9 cellular contexts compared by ENCODE assay signal in the genomic region with DNA sequence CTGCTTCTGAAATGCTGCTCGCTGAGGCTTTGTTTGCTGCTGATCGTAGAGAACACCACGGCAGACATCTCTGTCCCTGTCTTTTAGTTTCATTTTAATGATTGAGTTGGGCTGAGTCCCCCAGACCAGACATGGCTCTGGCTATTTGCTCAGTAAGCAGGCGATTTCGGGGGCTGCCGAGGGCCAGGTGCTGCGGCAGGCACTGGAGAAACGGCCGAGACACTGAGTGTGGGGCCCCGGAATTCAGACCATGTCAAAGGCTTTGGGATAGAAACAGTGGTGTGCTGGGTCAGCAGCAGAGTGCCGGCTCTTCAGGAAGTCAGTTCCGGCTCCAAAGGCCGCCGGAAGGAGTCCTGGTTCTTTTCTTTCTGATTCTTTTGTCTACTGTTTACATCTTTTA. TPM values are rescaled to one million over a fixed set of nuclear protein-coding genes. Genes with fewer than 3 reads are reported as not detected.
DNase-seq lines count a peak whose midpoint lies in the region; ATAC-seq, FAIRE-seq and TF ChIP-seq lines count a peak whose summit lies in the region.
"Had no signal": no experiment of that assay in that cellular context is flagged by ENCODE, and none has a peak within 500 bp of the region (broad histone marks: within the 10 kb centered on the region; RNA-seq: fewer than 3 reads in every experiment).

No MANE protein-coding gene starts in this region.

- ATAC-seq in HG03378 (IDR thresholded peaks at IDR 0.05; ENCODE audit: unreplicated experiment) (no peak), GM21390 (IDR thresholded peaks at IDR 0.05; ENCODE audit: unreplicated experiment) (no peak), HG02798 (IDR thresholded peaks at IDR 0.05; ENCODE audit: poor library complexity, unreplicated experiment) (no peak)

- intact Hi-C loops in endothelial cell of umbilical vein (cut with micrococcal nuclease) (no loop called here), ovary (cut with DNase I) (no loop called here)

- H4K20me1 ChIP-seq in endothelial cell of umbilical vein (replicated peaks; ENCODE audit: control insufficient read depth, extremely low read depth, insufficient read depth, low read length): no peaks in the 10 kb centered on the region

- CTCF ChIA-PET in endothelial cell of umbilical vein (lab: Charles Lee): interaction anchor here (1.2 kb wide), 1 partner anchor 13 kb away, joined by 3 read pairs; no protein-coding TSS in a partner anchor

- dilution Hi-C loops in endothelial cell of umbilical vein (cut with MboI; ENCODE audit: extremely low pct_ligation_motif_present, low sequenced_read_pairs): no loop called here

- TF ChIP-seq EP300 in ovary (IDR thresholded peaks at IDR 0.05): no peak

- FAIRE-seq in endothelial cell of umbilical vein (lab: Jason Lieb, UNC): peak; percentile 80
- FAIRE-seq: endometrium had no signal

- H3K9me1 ChIP-seq in endothelial cell of umbilical vein (replicated peaks; ENCODE audit: control insufficient read depth, extremely low read depth, insufficient read depth, low read length): no peaks in the 10 kb centered on the region

- BruUV-seq in endothelial cell of umbilical vein (replicated peaks; lab: Mats Ljungman, UMichigan): no TSS peak

- no peak for TF ChIP-seq CTCF in endothelial cell of umbilical vein (IDR thresholded peaks at IDR 0.05; ENCODE audit: extremely low read depth in 1 of 2, insufficient read depth in 1 of 2, low read depth in 1 of 2, low read length in 2 of 2)
- TF ChIP-seq CTCF in ovary (IDR thresholded peaks at IDR 0.05): no peak

- peak overlapping the region; percentile 36 to 45 (median 41) for H3K4me3 ChIP-seq in endothelial cell of umbilical vein (replicated peaks in 1 of 3; ENCODE audit: insufficient read depth in 1 of 3, low read depth in 1 of 3, low read length in 3 of 3)
- H3K4me3 ChIP-seq in ovary: peak overlapping the region; percentile 11

- no peaks in the 10 kb centered on the region for H3K79me2 ChIP-seq in endothelial cell of umbilical vein (ENCODE audit: control insufficient read depth, insufficient read depth, low read length)

- H2AFZ ChIP-seq in endothelial cell of umbilical vein (ENCODE audit: low read depth, low read length): peak overlapping the region; percentile 72

- H3K4me2 ChIP-seq in endothelial cell of umbilical vein (ENCODE audit: insufficient read depth, low read length): peak overlapping the region; percentile 62

- no peak for TF ChIP-seq POLR2A in endothelial cell of umbilical vein (IDR thresholded peaks at IDR 0.05; ENCODE audit: low read depth, low read length)
- TF ChIP-seq POLR2A in ovary (IDR thresholded peaks at IDR 0.05): no peak

- POLR2A ChIA-PET in endothelial cell of umbilical vein (lab: Charles Lee): no interaction called here

- peaks cover 19% of the 10 kb centered on the region for H3K4me1 ChIP-seq in endothelial cell of umbilical vein (ENCODE audit: control insufficient read depth, extremely low read depth, insufficient read depth, low read length)
- H3K4me1 ChIP-seq in ovary (ENCODE audit: insufficient read depth): no peaks in the 10 kb centered on the region

- 71 to 80% (median 73%) methylated on average over 14 of the region's 14 CpGs for WGBS in ovary, 3 donors

- no peaks in the 10 kb centered on the region for H3K9me3 ChIP-seq in endothelial cell of umbilical vein (replicated peaks; ENCODE audit: control insufficient read depth, insufficient read depth, low read length)
- no peaks in the 10 kb centered on the region for H3K9me3 ChIP-seq in ovary

- H3K27ac ChIP-seq in endothelial cell of umbilical vein (ENCODE audit: insufficient read depth, low read depth, low read length) (peak overlapping the region; percentile 48), ovary (no peak overlapping the region)

- H3K27me3 ChIP-seq in endothelial cell of umbilical vein (ENCODE audit: control insufficient read depth in 2 of 2, insufficient read depth in 2 of 2, low read length in 2 of 2): no peaks in the 10 kb centered on the region
- H3K27me3 ChIP-seq in ovary: no peaks in the 10 kb centered on the region

- DNase-seq in GF-D8 (lab: John Stamatoyannopoulos, UW) (peak; percentile 36), OCI-M1 (lab: John Stamatoyannopoulos, UW) (peak; percentile 82), endothelial cell of umbilical vein (ENCODE audit: low read depth, low spot score) (peak; percentile 46), ovary (no peak), DMS 273 treated with DMSO at 0.1 percent for 48 hours (lab: John Stamatoyannopoulos, UW) (no peak)

- H3K36me3 ChIP-seq in endothelial cell of umbilical vein (ENCODE audit: control insufficient read depth in 2 of 2, extremely low read depth in 1 of 2, insufficient read depth in 2 of 2, low read length in 2 of 2) (peaks cover 0 to 3% of the 10 kb centered on the region in 2 experiments), ovary (no peaks in the 10 kb centered on the region)

- H3K9ac ChIP-seq in endothelial cell of umbilical vein (replicated peaks; ENCODE audit: extremely low read depth, insufficient read depth, low read length): peak overlapping the region; percentile 49

TF ChIP-seq in endothelial cell of umbilical vein, 7 proteins besides CTCF, POLR2A, EP300 and RAD21:
- no peak for TF ChIP-seq EZH2 (IDR thresholded peaks at IDR 0.05; ENCODE audit: borderline replicate concordance, low read depth, low read length, severe bottlenecking)
- no peak for TF ChIP-seq GATA2 (IDR thresholded peaks at IDR 0.05; ENCODE audit: insufficient read depth, insufficient read length, low read depth, low read length)
- TF ChIP-seq POLR2AphosphoS5 (IDR thresholded peaks at IDR 0.05; ENCODE audit: insufficient read depth, low read depth, low read length): no peak
- TF ChIP-seq FOS (IDR thresholded peaks at IDR 0.05; ENCODE audit: borderline replicate concordance, insufficient read depth, low read length): no peak

RNA-seq across cellular contexts. Expression of a gene that starts 5.0 kb away (rescaled TPM):
- total RNA-seq in endothelial cell of umbilical vein (7.8 and 13.6 TPM in 2 replicates), ovary (10 to 100 TPM in 3 of 7 donors, 1 to 10 TPM in 4; 7.4 to 12.3 (median 9.3) TPM)
- polyA plus RNA-seq in endothelial cell of umbilical vein (7.6 and 8.3 TPM in 2 replicates), ovary (1 to 10 TPM; 7.6 to 9.6 TPM)
- polyA plus RNA-seq in endothelial cell of umbilical vein (2011; cell fraction: cytosol; rRNA removed): 5.3 and 5.8 TPM in 2 replicates
- 34.1 and 43.3 TPM in 2 replicates for polyA plus RNA-seq in endothelial cell of umbilical vein (2011; cell fraction: nucleus; rRNA removed)
- 8.0 and 8.5 TPM in 2 replicates for polyA plus RNA-seq in endothelial cell of umbilical vein (2012)
- polyA minus RNA-seq in endothelial cell of umbilical vein: 6.5 and 7.2 TPM in 2 replicates
- 3.3 TPM for polyA minus RNA-seq in endothelial cell of umbilical vein (2011; cell fraction: cytosol; rRNA and poly(A)+ RNA removed)
- 6.8 and 8.8 TPM in 2 replicates for polyA minus RNA-seq in endothelial cell of umbilical vein (2011; cell fraction: nucleus; rRNA and poly(A)+ RNA removed)

RNA-seq across cellular contexts. Expression of a gene that starts 29.3 kb away (rescaled TPM):
- total RNA-seq in endothelial cell of umbilical vein: 9.5 and 14.1 TPM in 2 replicates
- 4.4 and 5.4 TPM in 2 replicates for polyA plus RNA-seq in endothelial cell of umbilical vein
- polyA plus RNA-seq in endothelial cell of umbilical vein (2011; cell fraction: cytosol; rRNA removed): 7.6 and 7.8 TPM in 2 replicates
- 4.3 and 4.5 TPM in 2 replicates for polyA plus RNA-seq in endothelial cell of umbilical vein (2011; cell fraction: nucleus; rRNA removed)
- polyA plus RNA-seq in endothelial cell of umbilical vein (2012): 9.2 and 17.9 TPM in 2 replicates
- polyA minus RNA-seq in endothelial cell of umbilical vein: 3.7 and 4.2 TPM in 2 replicates
- 21.6 TPM for polyA minus RNA-seq in endothelial cell of umbilical vein (2011; cell fraction: cytosol; rRNA and poly(A)+ RNA removed)
- polyA minus RNA-seq in endothelial cell of umbilical vein (2011; cell fraction: nucleus; rRNA and poly(A)+ RNA removed): 0.67 and 1.1 TPM in 2 replicates
- total RNA-seq in ovary: 10 to 100 TPM in 2 of 7 donors, 1 to 10 TPM in 5; 5.4 to 13.8 (median 9.5) TPM
- 1 to 10 TPM; 2.6 to 8.8 TPM for polyA plus RNA-seq in ovary

RNA-seq across cellular contexts. Expression of a gene that starts 60.0 kb away (rescaled TPM):
- total RNA-seq in endothelial cell of umbilical vein (10.5 and 11.8 TPM in 2 replicates), ovary (10 to 100 TPM in 6 of 7 donors, 1 to 10 TPM in 1; 7.3 to 26.0 (median 17.6) TPM)
- polyA plus RNA-seq in endothelial cell of umbilical vein (4.6 and 5.5 TPM in 2 replicates), ovary (1 to 10 TPM; 1.1 to 8.5 TPM)
- polyA plus RNA-seq in endothelial cell of umbilical vein (2011; cell fraction: cytosol; rRNA removed): 2.2 and 3.1 TPM in 2 replicates
- 2.7 and 3.2 TPM in 2 replicates for polyA plus RNA-seq in endothelial cell of umbilical vein (2011; cell fraction: nucleus; rRNA removed)
- 5.3 and 8.8 TPM in 2 replicates for polyA plus RNA-seq in endothelial cell of umbilical vein (2012)
- polyA minus RNA-seq in endothelial cell of umbilical vein: 2.3 and 2.8 TPM in 2 replicates
- 11.3 TPM for polyA minus RNA-seq in endothelial cell of umbilical vein (2011; cell fraction: cytosol; rRNA and poly(A)+ RNA removed)
- 2.1 and 3.1 TPM in 2 replicates for polyA minus RNA-seq in endothelial cell of umbilical vein (2011; cell fraction: nucleus; rRNA and poly(A)+ RNA removed)

Comparison
In these comparisons a context has a peak if more than half of its experiments do, and no peak if none do; other contexts are left out.
1. DNase-seq: peak in GF-D8 (single experiment), OCI-M1 (single experiment) and endothelial cell of umbilical vein (single experiment); none in ovary (0 of 5) and DMS 273 treated with DMSO at 0.1 percent for 48 hours (single experiment).